ENCODE assay signal across 21 cellular contexts in genomic region chr17:47669060-47669459, GRCh38.
"Had no signal": no experiment of that assay in that cellular context is flagged by ENCODE, and none has a peak within 500 bp of the region (broad histone marks: within the 10 kb centered on the region; RNA-seq: fewer than 3 reads in every experiment).

No MANE protein-coding gene starts in this region.

- DNase-seq: activated CD4-positive, alpha-beta T cell treated with anti-CD3 and anti-CD28 coated beads, Interleukin-2, amount 10 ng/mL, durations not matched to agents 24 days and 14 days; activated T-cell treated with anti-CD3 and anti-CD28 coated beads for 4 hours; aorta; brain microvascular endothelial cell; colonic mucosa; foreskin melanocyte; glutamatergic neuron; hippocampal formation; islet precursor cell; nucleus accumbens; stimulated activated naive CD4-positive, alpha-beta T cell; substantia nigra; T-helper 1 cell; T-helper 9 cell had no signal

- H3K4me3 Mint-ChIP-seq: activated CD4-positive, alpha-beta T cell treated with anti-CD3 and anti-CD28 coated beads, Interleukin-2, amount 10 ng/mL, durations not matched to agents 24 days and 14 days; central memory CD8-positive, alpha-beta T cell; mesothelial cell of epicardium; natural killer cell treated with Interleukin-12 subunit alpha and Interleukin-12 subunit beta and Interleukin-15 and Interleukin-18, amount 100 ng/mL, for 72 hours had no signal

- H3K4me1 ChIP-seq: colonic mucosa, tibial nerve, vagina had no signal

- H3K27ac ChIP-seq: brain microvascular endothelial cell, colonic mucosa, tibial nerve, vagina had no signal

- H3K27me3 Mint-ChIP-seq: activated CD4-positive, alpha-beta T cell treated with anti-CD3 and anti-CD28 coated beads, Interleukin-2, amount 10 ng/mL, durations not matched to agents 24 days and 14 days; central memory CD8-positive, alpha-beta T cell; natural killer cell treated with Interleukin-12 subunit alpha and Interleukin-12 subunit beta and Interleukin-15 and Interleukin-18, amount 100 ng/mL, for 72 hours had no signal

- H3K9me3 ChIP-seq: colonic mucosa, tibial nerve, vagina had no signal

- H3K4me3 ChIP-seq: colonic mucosa, lung, tibial nerve, vagina had no signal

- H3K4me1 Mint-ChIP-seq: mesothelial cell of epicardium had no signal

- ATAC-seq: natural killer cell treated with Interleukin-12 subunit alpha and Interleukin-12 subunit beta and Interleukin-15 and Interleukin-18, amount 100 ng/mL, for 72 hours; sciatic nerve had no signal

- H3K27ac Mint-ChIP-seq: mesothelial cell of epicardium had no signal

- H3K9me3 Mint-ChIP-seq: activated CD4-positive, alpha-beta T cell treated with anti-CD3 and anti-CD28 coated beads, Interleukin-2, amount 10 ng/mL, durations not matched to agents 24 days and 14 days; central memory CD8-positive, alpha-beta T cell; mesothelial cell of epicardium; natural killer cell treated with Interleukin-12 subunit alpha and Interleukin-12 subunit beta and Interleukin-15 and Interleukin-18, amount 100 ng/mL, for 72 hours had no signal

- H3K27me3 ChIP-seq: brain microvascular endothelial cell, colonic mucosa, tibial nerve, vagina had no signal
